ENCODE assay signal across 10 cellular contexts in genomic region chr6:105135056-105135455, GRCh38. TPM values are rescaled to one million over a fixed set of nuclear protein-coding genes. Genes with fewer than 3 reads are reported as not detected.
A peak's percentile ranks its signal among the peaks of the same experiment; 100 is the strongest.
DNase-seq lines count a peak whose midpoint lies in the region; ATAC-seq, FAIRE-seq and TF ChIP-seq lines count a peak whose summit lies in the region.
"Had no signal": no experiment of that assay in that cellular context is flagged by ENCODE, and none has a peak within 500 bp of the region (broad histone marks: within the 10 kb centered on the region; RNA-seq: fewer than 3 reads in every experiment).

No MANE protein-coding gene starts in this region.

- TF ChIP-seq POLR2A in endothelial cell of umbilical vein (IDR thresholded peaks at IDR 0.05; ENCODE audit: low read depth, low read length), result no peak

- no peak for ATAC-seq in HG03175 (IDR thresholded peaks at IDR 0.05; ENCODE audit: unreplicated experiment)
- ATAC-seq: T-cell had no signal

- DNase-seq in DMS153 (lab: John Stamatoyannopoulos, UW) (peak; percentile 2), DMS153 treated with DMSO at 0.1 percent for 48 hours (lab: John Stamatoyannopoulos, UW; ENCODE audit: unreplicated experiment) (no peak), NCI-H510A (lab: John Stamatoyannopoulos, UW) (peak; percentile 11), endothelial cell of umbilical vein (ENCODE audit: low read depth, low spot score) (peak; percentile 14), RPMI8226 (no peak)
- DNase-seq in activated effector memory CD4-positive, alpha-beta T cell treated with Interleukin-2 at 50 U/mL for 16 hours, result no peak
- DNase-seq: activated naive CD8-positive, alpha-beta T cell treated with anti-CD3 and anti-CD28 coated beads for 36 hours; T-cell had no signal

- H3K36me3 ChIP-seq in endothelial cell of umbilical vein (ENCODE audit: control insufficient read depth in 2 of 2, extremely low read depth in 1 of 2, insufficient read depth in 2 of 2, low read length in 2 of 2) (no peaks in the 10 kb centered on the region), rectal smooth muscle tissue (ENCODE audit: control insufficient read depth, insufficient read depth, low read length) (no peaks in the 10 kb centered on the region)

- CTCF ChIA-PET in endothelial cell of umbilical vein (lab: Charles Lee), result interaction anchor here (1.0 to 1.1 kb wide), 3 partner anchors 13 to 268 kb away, joined by 3 read pairs; partner anchors contain the start of gene PREP

- H3K27ac ChIP-seq in endothelial cell of umbilical vein (ENCODE audit: insufficient read depth, low read depth, low read length) (no peak overlapping the region), rectal smooth muscle tissue (ENCODE audit: low read depth, low read length) (no peak overlapping the region)

- no peaks in the 10 kb centered on the region for H3K27me3 ChIP-seq in endothelial cell of umbilical vein (ENCODE audit: control insufficient read depth in 2 of 2, insufficient read depth in 2 of 2, low read length in 2 of 2)
- H3K27me3 ChIP-seq in rectal smooth muscle tissue (ENCODE audit: control insufficient read depth, insufficient read depth, low read length), result no peaks in the 10 kb centered on the region

- no peaks in the 10 kb centered on the region for H3K9me1 ChIP-seq in endothelial cell of umbilical vein (replicated peaks; ENCODE audit: control insufficient read depth, extremely low read depth, insufficient read depth, low read length)

- TF ChIP-seq CTCF in endothelial cell of umbilical vein (IDR thresholded peaks at IDR 0.05; ENCODE audit: extremely low read depth in 1 of 2, insufficient read depth in 1 of 2, low read depth in 1 of 2, low read length in 2 of 2), result peak; percentile 10 to 12

- no peaks in the 10 kb centered on the region for H3K9me3 ChIP-seq in endothelial cell of umbilical vein (replicated peaks; ENCODE audit: control insufficient read depth, insufficient read depth, low read length)

- dilution Hi-C loops in endothelial cell of umbilical vein (cut with MboI; ENCODE audit: extremely low pct_ligation_motif_present, low sequenced_read_pairs), result no loop called here

- no peaks in the 10 kb centered on the region for H4K20me1 ChIP-seq in endothelial cell of umbilical vein (replicated peaks; ENCODE audit: control insufficient read depth, extremely low read depth, insufficient read depth, low read length)

- no peak overlapping the region for H3K9ac ChIP-seq in endothelial cell of umbilical vein (replicated peaks; ENCODE audit: extremely low read depth, insufficient read depth, low read length)
- no peak overlapping the region for H3K9ac ChIP-seq in rectal smooth muscle tissue (ENCODE audit: low read length)

- H3K4me3 ChIP-seq in endothelial cell of umbilical vein (replicated peaks in 1 of 3; ENCODE audit: insufficient read depth in 1 of 3, low read depth in 1 of 3, low read length in 3 of 3) (no peak overlapping the region), rectal smooth muscle tissue (ENCODE audit: low read length) (peak overlapping the region; percentile 7)

- peaks cover 11% of the 10 kb centered on the region for H3K4me1 ChIP-seq in endothelial cell of umbilical vein (ENCODE audit: control insufficient read depth, extremely low read depth, insufficient read depth, low read length)
- peaks cover 5% of the 10 kb centered on the region for H3K4me1 ChIP-seq in rectal smooth muscle tissue (ENCODE audit: control insufficient read depth, insufficient read depth, low read length)

- no peak overlapping the region for H2AFZ ChIP-seq in endothelial cell of umbilical vein (ENCODE audit: low read depth, low read length)

- intact Hi-C loops in endothelial cell of umbilical vein (cut with micrococcal nuclease), result loop anchor here (5.0 kb wide), 1 partner anchor 227 kb away; no protein-coding TSS in a partner anchor

- POLR2A ChIA-PET in endothelial cell of umbilical vein (lab: Charles Lee), result no interaction called here

- H3K79me2 ChIP-seq in endothelial cell of umbilical vein (ENCODE audit: control insufficient read depth, insufficient read depth, low read length), result no peaks in the 10 kb centered on the region

- TSS peak; percentile 16 for BruUV-seq in endothelial cell of umbilical vein (replicated peaks; lab: Mats Ljungman, UMichigan)

- no peak for FAIRE-seq in endothelial cell of umbilical vein (lab: Jason Lieb, UNC)

- H3K4me2 ChIP-seq in endothelial cell of umbilical vein (ENCODE audit: insufficient read depth, low read length), result no peak overlapping the region

TF ChIP-seq in endothelial cell of umbilical vein, 7 proteins besides CTCF, POLR2A, EP300 and RAD21:
- TF ChIP-seq MAX (IDR thresholded peaks at IDR 0.05; ENCODE audit: insufficient read depth, insufficient read length), result no peak
- no peak for TF ChIP-seq EZH2 (IDR thresholded peaks at IDR 0.05; ENCODE audit: borderline replicate concordance, low read depth, low read length, severe bottlenecking)
- TF ChIP-seq JUN (IDR thresholded peaks at IDR 0.05; ENCODE audit: borderline replicate concordance, insufficient read depth, insufficient read length, low read depth), result no peak
- no peak for TF ChIP-seq POLR2AphosphoS5 (IDR thresholded peaks at IDR 0.05; ENCODE audit: insufficient read depth, low read depth, low read length)
- TF ChIP-seq MYC (IDR thresholded peaks at IDR 0.05; ENCODE audit: low read depth, low read length), result no peak
- no peak for TF ChIP-seq GATA2 (IDR thresholded peaks at IDR 0.05; ENCODE audit: insufficient read depth, insufficient read length, low read depth, low read length)
- TF ChIP-seq FOS (IDR thresholded peaks at IDR 0.05; ENCODE audit: borderline replicate concordance, insufficient read depth, low read length), result no peak

RNA-seq across cellular contexts. Expression of gene POPDC3, which starts 44.8 kb away (rescaled TPM):
- 1.7 and 3.1 TPM in 2 replicates for total RNA-seq in endothelial cell of umbilical vein
- polyA plus RNA-seq in endothelial cell of umbilical vein, result 1.6 TPM in 2 replicates
- 0.92 and 1.3 TPM in 2 replicates for polyA plus RNA-seq in endothelial cell of umbilical vein (2011; cell fraction: cytosol; rRNA removed)
- polyA plus RNA-seq in endothelial cell of umbilical vein (2011; cell fraction: nucleus; rRNA removed), result 1.1 and 2.0 TPM in 2 replicates
- 4.0 and 4.1 TPM in 2 replicates for polyA plus RNA-seq in endothelial cell of umbilical vein (2012)
- polyA minus RNA-seq in endothelial cell of umbilical vein, result 0.38 TPM in 1 of 2 replicates, not detected in the other
- polyA minus RNA-seq in endothelial cell of umbilical vein (2011; cell fraction: cytosol; rRNA and poly(A)+ RNA removed), result 0.82 TPM
- polyA minus RNA-seq in endothelial cell of umbilical vein (2011; cell fraction: nucleus; rRNA and poly(A)+ RNA removed), result not detected in 2 replicates
- total RNA-seq: activated naive CD8-positive, alpha-beta T cell treated with anti-CD3 and anti-CD28 coated beads for 36 hours; T-cell had no signal

Comparison
In these comparisons a context has a peak if more than half of its experiments do, and no peak if none do; other contexts are left out.
1. DNase-seq: peak in DMS153 (single experiment), NCI-H510A (single experiment) and endothelial cell of umbilical vein (single experiment); none in DMS153 treated with DMSO at 0.1 percent for 48 hours (single experiment), RPMI8226 (single experiment) and activated effector memory CD4-positive, alpha-beta T cell treated with Interleukin-2 at 50 U/mL for 16 hours (single experiment).